1 cellular context compared by ENCODE assay signal in the genomic region with DNA sequence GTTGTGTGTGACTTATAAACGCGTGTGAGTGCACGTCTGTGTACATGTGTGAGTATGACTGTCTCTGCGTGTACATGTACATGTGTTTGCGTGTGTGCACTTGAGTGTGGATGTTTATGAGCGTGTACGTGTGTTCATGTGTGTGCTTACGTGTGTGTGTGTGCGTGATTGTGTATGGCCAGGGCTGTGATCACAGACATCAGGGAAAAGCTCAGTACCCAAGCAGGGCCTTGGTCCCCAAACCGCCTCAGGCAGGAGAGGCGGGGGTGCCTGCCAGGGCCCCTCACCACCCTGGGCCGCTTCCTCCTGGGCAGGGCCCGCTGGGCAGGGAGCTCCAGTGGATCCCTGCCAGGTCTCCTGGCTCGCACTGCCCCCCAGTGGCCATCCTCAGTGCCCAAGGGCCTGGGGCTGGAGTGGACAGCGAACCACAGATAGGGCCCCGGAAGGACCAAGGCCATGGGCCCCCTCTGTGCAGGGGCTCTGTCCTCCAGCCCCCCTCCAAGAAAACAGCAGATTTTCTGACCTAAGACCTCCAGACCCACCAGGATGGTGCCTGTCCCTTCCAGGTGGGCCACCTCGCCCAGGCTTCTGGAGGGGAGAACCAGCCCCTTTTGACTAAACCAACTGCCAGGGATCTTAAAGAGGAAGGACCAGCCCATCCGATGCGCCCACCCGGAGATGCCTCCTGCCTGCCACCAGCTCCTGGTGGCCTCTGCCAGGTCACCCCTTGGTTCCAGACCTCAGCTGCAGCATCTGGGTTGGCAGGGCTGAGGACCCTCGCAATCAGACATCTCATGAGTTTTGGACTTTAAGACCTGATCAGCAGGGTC.
A peak's percentile ranks its signal among the peaks of the same experiment; 100 is the strongest.
TF ChIP-seq lines count a peak whose summit lies in the region.

No MANE protein-coding gene starts in this region.

TF ChIP-seq in HepG2, 621 proteins besides CTCF, POLR2A, EP300 and RAD21 (continued from another document and continues in another):
- TF ChIP-seq, protein P1, sequence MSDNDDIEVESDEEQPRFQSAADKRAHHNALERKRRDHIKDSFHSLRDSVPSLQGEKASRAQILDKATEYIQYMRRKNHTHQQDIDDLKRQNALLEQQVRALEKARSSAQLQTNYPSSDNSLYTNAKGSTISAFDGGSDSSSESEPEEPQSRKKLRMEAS (IDR thresholded peaks at IDR 0.05) = peak; percentile 17; the same call in 1 of the 2 replicates
- TF ChIP-seq CBX5 (CRISPR knock-in tag; IDR thresholded peaks at IDR 0.05; ENCODE audit: borderline replicate concordance) = peak; percentile 56; the same call in 1 of the 2 replicates
- 0 out of 2 replicates have a peak, but pooled peaks have one; percentile 20 for TF ChIP-seq MIXL1 (CRISPR knock-in tag; IDR thresholded peaks at IDR 0.05)
- TF ChIP-seq HNRNPL (IDR thresholded peaks at IDR 0.05; ENCODE audit: low read depth, low read length) = peak; percentile 89
- TF ChIP-seq, protein P2, sequence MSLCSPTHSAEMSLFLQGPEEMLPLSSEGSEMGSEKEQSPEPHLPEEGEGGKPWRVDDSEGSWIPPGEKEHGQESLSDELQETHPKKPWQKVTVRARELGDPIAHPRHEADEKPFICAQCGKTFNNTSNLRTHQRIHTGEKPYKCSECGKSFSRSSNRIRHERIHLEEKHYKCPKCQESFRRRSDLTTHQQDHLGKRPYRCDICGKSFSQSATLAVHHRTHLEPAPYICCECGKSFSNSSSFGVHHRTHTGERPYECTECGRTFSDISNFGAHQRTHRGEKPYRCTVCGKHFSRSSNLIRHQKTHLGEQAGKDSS (CRISPR knock-in tag; IDR thresholded peaks at IDR 0.05; ENCODE audit: borderline replicate concordance, low read depth) = 0 out of 2 replicates have a peak, but pooled peaks have one; percentile 10
- peak; percentile 38; the same call in 1 of the 2 replicates for TF ChIP-seq GATAD2A (CRISPR knock-in tag; IDR thresholded peaks at IDR 0.05)
- no peak for TF ChIP-seq SPEN (CRISPR knock-in tag; IDR thresholded peaks at IDR 0.05; ENCODE audit: low read depth)
- peak; percentile 22; the same call in 1 of the 2 replicates for TF ChIP-seq HNF4A (CRISPR knock-in tag; IDR thresholded peaks at IDR 0.05)
- TF ChIP-seq, protein P3, sequence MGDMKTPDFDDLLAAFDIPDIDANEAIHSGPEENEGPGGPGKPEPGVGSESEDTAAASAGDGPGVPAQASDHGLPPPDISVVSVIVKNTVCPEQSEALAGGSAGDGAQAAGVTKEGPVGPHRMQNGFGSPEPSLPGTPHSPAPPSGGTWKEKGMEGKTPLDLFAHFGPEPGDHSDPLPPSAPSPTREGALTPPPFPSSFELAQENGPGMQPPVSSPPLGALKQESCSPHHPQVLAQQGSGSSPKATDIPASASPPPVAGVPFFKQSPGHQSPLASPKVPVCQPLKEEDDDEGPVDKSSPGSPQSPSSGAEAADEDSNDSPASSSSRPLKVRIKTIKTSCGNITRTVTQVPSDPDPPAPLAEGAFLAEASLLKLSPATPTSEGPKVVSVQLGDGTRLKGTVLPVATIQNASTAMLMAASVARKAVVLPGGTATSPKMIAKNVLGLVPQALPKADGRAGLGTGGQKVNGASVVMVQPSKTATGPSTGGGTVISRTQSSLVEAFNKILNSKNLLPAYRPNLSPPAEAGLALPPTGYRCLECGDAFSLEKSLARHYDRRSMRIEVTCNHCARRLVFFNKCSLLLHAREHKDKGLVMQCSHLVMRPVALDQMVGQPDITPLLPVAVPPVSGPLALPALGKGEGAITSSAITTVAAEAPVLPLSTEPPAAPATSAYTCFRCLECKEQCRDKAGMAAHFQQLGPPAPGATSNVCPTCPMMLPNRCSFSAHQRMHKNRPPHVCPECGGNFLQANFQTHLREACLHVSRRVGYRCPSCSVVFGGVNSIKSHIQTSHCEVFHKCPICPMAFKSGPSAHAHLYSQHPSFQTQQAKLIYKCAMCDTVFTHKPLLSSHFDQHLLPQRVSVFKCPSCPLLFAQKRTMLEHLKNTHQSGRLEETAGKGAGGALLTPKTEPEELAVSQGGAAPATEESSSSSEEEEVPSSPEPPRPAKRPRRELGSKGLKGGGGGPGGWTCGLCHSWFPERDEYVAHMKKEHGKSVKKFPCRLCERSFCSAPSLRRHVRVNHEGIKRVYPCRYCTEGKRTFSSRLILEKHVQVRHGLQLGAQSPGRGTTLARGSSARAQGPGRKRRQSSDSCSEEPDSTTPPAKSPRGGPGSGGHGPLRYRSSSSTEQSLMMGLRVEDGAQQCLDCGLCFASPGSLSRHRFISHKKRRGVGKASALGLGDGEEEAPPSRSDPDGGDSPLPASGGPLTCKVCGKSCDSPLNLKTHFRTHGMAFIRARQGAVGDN (CRISPR knock-in tag; IDR thresholded peaks at IDR 0.05) = peak; percentile 67
- TF ChIP-seq FOXO1 (CRISPR knock-in tag; IDR thresholded peaks at IDR 0.05) = no peak
- no peak for TF ChIP-seq ZNF639 (CRISPR knock-in tag; conservative IDR thresholded peaks at IDR 0.05)
- 0 out of 2 replicates have a peak, but pooled peaks have one; percentile 42 for TF ChIP-seq REPIN1 (CRISPR knock-in tag; IDR thresholded peaks at IDR 0.05; ENCODE audit: borderline replicate concordance, low read depth)
- TF ChIP-seq, protein P4, sequence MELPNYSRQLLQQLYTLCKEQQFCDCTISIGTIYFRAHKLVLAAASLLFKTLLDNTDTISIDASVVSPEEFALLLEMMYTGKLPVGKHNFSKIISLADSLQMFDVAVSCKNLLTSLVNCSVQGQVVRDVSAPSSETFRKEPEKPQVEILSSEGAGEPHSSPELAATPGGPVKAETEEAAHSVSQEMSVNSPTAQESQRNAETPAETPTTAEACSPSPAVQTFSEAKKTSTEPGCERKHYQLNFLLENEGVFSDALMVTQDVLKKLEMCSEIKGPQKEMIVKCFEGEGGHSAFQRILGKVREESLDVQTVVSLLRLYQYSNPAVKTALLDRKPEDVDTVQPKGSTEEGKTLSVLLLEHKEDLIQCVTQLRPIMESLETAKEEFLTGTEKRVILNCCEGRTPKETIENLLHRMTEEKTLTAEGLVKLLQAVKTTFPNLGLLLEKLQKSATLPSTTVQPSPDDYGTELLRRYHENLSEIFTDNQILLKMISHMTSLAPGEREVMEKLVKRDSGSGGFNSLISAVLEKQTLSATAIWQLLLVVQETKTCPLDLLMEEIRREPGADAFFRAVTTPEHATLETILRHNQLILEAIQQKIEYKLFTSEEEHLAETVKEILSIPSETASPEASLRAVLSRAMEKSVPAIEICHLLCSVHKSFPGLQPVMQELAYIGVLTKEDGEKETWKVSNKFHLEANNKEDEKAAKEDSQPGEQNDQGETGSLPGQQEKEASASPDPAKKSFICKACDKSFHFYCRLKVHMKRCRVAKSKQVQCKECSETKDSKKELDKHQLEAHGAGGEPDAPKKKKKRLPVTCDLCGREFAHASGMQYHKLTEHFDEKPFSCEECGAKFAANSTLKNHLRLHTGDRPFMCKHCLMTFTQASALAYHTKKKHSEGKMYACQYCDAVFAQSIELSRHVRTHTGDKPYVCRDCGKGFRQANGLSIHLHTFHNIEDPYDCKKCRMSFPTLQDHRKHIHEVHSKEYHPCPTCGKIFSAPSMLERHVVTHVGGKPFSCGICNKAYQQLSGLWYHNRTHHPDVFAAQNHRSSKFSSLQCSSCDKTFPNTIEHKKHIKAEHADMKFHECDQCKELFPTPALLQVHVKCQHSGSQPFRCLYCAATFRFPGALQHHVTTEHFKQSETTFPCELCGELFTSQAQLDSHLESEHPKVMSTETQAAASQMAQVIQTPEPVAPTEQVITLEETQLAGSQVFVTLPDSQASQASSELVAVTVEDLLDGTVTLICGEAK (IDR thresholded peaks at IDR 0.05) = no peak
- TF ChIP-seq, protein P4 (CRISPR knock-in tag; IDR thresholded peaks at IDR 0.05) = no peak; the same call in 1 of the 2 replicates
- TF ChIP-seq MED8 (CRISPR knock-in tag; IDR thresholded peaks at IDR 0.05; ENCODE audit: insufficient replicate concordance) = peak; percentile 30
- TF ChIP-seq ZNF567 (CRISPR knock-in tag; IDR thresholded peaks at IDR 0.05; ENCODE audit: borderline replicate concordance) = 0 out of 2 replicates have a peak, but pooled peaks have one; percentile 74
- TF ChIP-seq ZNF230 (CRISPR knock-in tag; IDR thresholded peaks at IDR 0.05) = peak; percentile 58; the same call in 1 of the 2 replicates
- TF ChIP-seq THRA (CRISPR knock-in tag; IDR thresholded peaks at IDR 0.05; ENCODE audit: borderline replicate concordance) = peak; percentile 66; the same call in 1 of the 2 replicates
- TF ChIP-seq ZNF350 (CRISPR knock-in tag; IDR thresholded peaks at IDR 0.05; ENCODE audit: borderline replicate concordance, low read depth) = peak; percentile 51; the same call in 1 of the 2 replicates
- TF ChIP-seq BORCS8-MEF2B (CRISPR knock-in tag; IDR thresholded peaks at IDR 0.05) = 0 out of 2 replicates have a peak, but pooled peaks have one; percentile 28
- TF ChIP-seq GABPB1 (CRISPR knock-in tag; IDR thresholded peaks at IDR 0.05) = peak; percentile 56; the same call in 1 of the 2 replicates
- peak; percentile 39; the same call in 1 of the 2 replicates for TF ChIP-seq KAT8 (CRISPR knock-in tag; IDR thresholded peaks at IDR 0.05)
- TF ChIP-seq HNF1B (CRISPR knock-in tag; IDR thresholded peaks at IDR 0.05) = peak; percentile 23; the same call in 1 of the 2 replicates
- peak; percentile 75 for TF ChIP-seq PATZ1 (CRISPR knock-in tag; IDR thresholded peaks at IDR 0.05)
- 0 out of 2 replicates have a peak, but pooled peaks have one; percentile 23 for TF ChIP-seq ZNF776 (CRISPR knock-in tag; IDR thresholded peaks at IDR 0.05)
- peak; percentile 54; the same call in 1 of the 2 replicates for TF ChIP-seq KDM5B (CRISPR knock-in tag; IDR thresholded peaks at IDR 0.05; ENCODE audit: borderline replicate concordance)
- peak; percentile 76 for TF ChIP-seq ZFX (CRISPR knock-in tag; IDR thresholded peaks at IDR 0.05; ENCODE audit: low read depth)
- 0 out of 2 replicates have a peak, but pooled peaks have one; percentile 22 for TF ChIP-seq ZNF724P (CRISPR knock-in tag; IDR thresholded peaks at IDR 0.05; ENCODE audit: borderline replicate concordance)
- TF ChIP-seq KLF11 (CRISPR knock-in tag; IDR thresholded peaks at IDR 0.05) = no peak
